Comparison of ENCODE assay signal across 1 cellular context in genomic region chr14:103099081-103099732, GRCh38.
A peak's percentile ranks its signal among the peaks of the same experiment; 100 is the strongest.
TF ChIP-seq lines count a peak whose summit lies in the region.

No MANE protein-coding gene starts in this region.

TF ChIP-seq in HepG2, 621 proteins besides CTCF, POLR2A, EP300 and RAD21 (continued from another document and continues in another):
- TF ChIP-seq MEF2D (CRISPR knock-in tag; IDR thresholded peaks at IDR 0.05) (peak; percentile 96), ZBTB26 (CRISPR knock-in tag; IDR thresholded peaks at IDR 0.05; ENCODE audit: borderline replicate concordance) (no peak), DR1 (CRISPR knock-in tag; IDR thresholded peaks at IDR 0.05) (peak; percentile 84), ZBTB40 (IDR thresholded peaks at IDR 0.05) (no peak), ZBTB40 (CRISPR knock-in tag; IDR thresholded peaks at IDR 0.05) (no peak; the same call in 1 of the 2 replicates), SAP130 (CRISPR knock-in tag; IDR thresholded peaks at IDR 0.05; ENCODE audit: low read depth) (peak; percentile 90), ZNF557 (CRISPR knock-in tag; IDR thresholded peaks at IDR 0.05) (peak; percentile 89; the same call in 1 of the 2 replicates), ELF3 (CRISPR knock-in tag; IDR thresholded peaks at IDR 0.05) (peak; percentile 76), MXI1 (IDR thresholded peaks at IDR 0.05; ENCODE audit: borderline replicate concordance, low read depth, low read length) (peak; percentile 49; the same call in 1 of the 3 replicates), DZIP1 (CRISPR knock-in tag; IDR thresholded peaks at IDR 0.05) (peak; percentile 32; the same call in 1 of the 2 replicates), ASH2L (IDR thresholded peaks at IDR 0.05; ENCODE audit: insufficient read length, low read depth, low read length) (peak; percentile 72), ZBTB7A (CRISPR knock-in tag; IDR thresholded peaks at IDR 0.05) (peak; percentile 83), ZC3H13 (CRISPR knock-in tag; IDR thresholded peaks at IDR 0.05) (peak; percentile 96), ZNF883 (CRISPR knock-in tag; IDR thresholded peaks at IDR 0.05; ENCODE audit: not compliant biosample characterization) (peak; percentile 27), GFI1 (CRISPR knock-in tag; IDR thresholded peaks at IDR 0.05; ENCODE audit: borderline replicate concordance) (peak; percentile 86), ZNF550 (CRISPR knock-in tag; IDR thresholded peaks at IDR 0.05; ENCODE audit: borderline replicate concordance) (peak; percentile 64; the same call in 1 of the 2 replicates), ZNF737 (CRISPR knock-in tag; IDR thresholded peaks at IDR 0.05; ENCODE audit: borderline replicate concordance) (no peak), HNRNPK (IDR thresholded peaks at IDR 0.05; ENCODE audit: low read depth, low read length, poor library complexity, severe bottlenecking) (peak; percentile 23), SMAD1 (CRISPR knock-in tag; IDR thresholded peaks at IDR 0.05; ENCODE audit: borderline replicate concordance, low read depth) (peak; percentile 82; the same call in 1 of the 2 replicates), ZHX1 (CRISPR knock-in tag; IDR thresholded peaks at IDR 0.05; ENCODE audit: low read depth) (no peak; the same call in 1 of the 2 replicates), SRSF9 (IDR thresholded peaks at IDR 0.05; ENCODE audit: borderline replicate concordance, insufficient read depth, low read depth, low read length, poor library complexity, severe bottlenecking) (no peak), CERS6 (CRISPR knock-in tag; IDR thresholded peaks at IDR 0.05) (no peak), PHF8 (CRISPR knock-in tag; IDR thresholded peaks at IDR 0.05) (peak; percentile 60), PRDM15 (CRISPR knock-in tag; IDR thresholded peaks at IDR 0.05) (peak; percentile 81), GTF3A (CRISPR knock-in tag; conservative IDR thresholded peaks at IDR 0.05) (0 out of 2 replicates have a peak, but pooled peaks have one; percentile 7), TMF1 (CRISPR knock-in tag; IDR thresholded peaks at IDR 0.05; ENCODE audit: low read depth) (peak; percentile 44; the same call in 1 of the 2 replicates), NCOA2 (CRISPR knock-in tag; IDR thresholded peaks at IDR 0.05) (peak; percentile 79), ZNF281 (CRISPR knock-in tag; IDR thresholded peaks at IDR 0.05; ENCODE audit: borderline replicate concordance) (peak; percentile 97), ZNF580 (CRISPR knock-in tag; IDR thresholded peaks at IDR 0.05; ENCODE audit: borderline replicate concordance, low read depth) (peak; percentile 54; the same call in 1 of the 2 replicates), CREM (IDR thresholded peaks at IDR 0.05) (peak; percentile 75), CREM (CRISPR knock-in tag; IDR thresholded peaks at IDR 0.05) (no peak)
